8 cellular contexts compared by ENCODE assay signal in genomic region chr19:45730389-45731288, GRCh38. TPM values are rescaled to one million over a fixed set of nuclear protein-coding genes. Genes with fewer than 3 reads are reported as not detected.
A peak's percentile ranks its signal among the peaks of the same experiment; 100 is the strongest.
DNase-seq lines count a peak whose midpoint lies in the region; ATAC-seq and TF ChIP-seq lines count a peak whose summit lies in the region.

FBXO46 (minus strand) TSS chr19:45730896; CDS start chr19:45713495, 17,401 bp downstream.

- H3K27ac ChIP-seq in ascending aorta (peak within 1 kb of the TSS; percentile 48 to 56), right atrium auricular region (peak within 1 kb of the TSS; percentile 64 to 85), psoas muscle (peak within 1 kb of the TSS; percentile 48), uterus (peak within 1 kb of the TSS; percentile 72 to 73)

- TF ChIP-seq POLR2A in GM15510 (IDR thresholded peaks at IDR 0.05; ENCODE audit: borderline replicate concordance, extremely low read depth, insufficient read length) = peak; percentile 75
- TF ChIP-seq POLR2A in uterus (IDR thresholded peaks at IDR 0.05) = peak; percentile 76 to 77

- H3K27me3 ChIP-seq in ascending aorta (no peaks in the 10 kb centered on the region), right atrium auricular region (no peaks in the 10 kb centered on the region), psoas muscle (ENCODE audit: insufficient read depth in 3 of 3, low read length in 2 of 3) (no peaks in the 10 kb centered on the region), uterus (no peaks in the 10 kb centered on the region)

- peak within 1 kb of the TSS; percentile 88 to 89 for H3K4me3 ChIP-seq in ascending aorta
- peak within 1 kb of the TSS; percentile 71 to 97 for H3K4me3 ChIP-seq in right atrium auricular region
- peak within 1 kb of the TSS; percentile 83 for H3K4me3 ChIP-seq in psoas muscle
- H3K4me3 ChIP-seq in uterus = peak within 1 kb of the TSS; percentile 89 to 94

- ATAC-seq in HG02885 (IDR thresholded peaks at IDR 0.05; ENCODE audit: poor library complexity, unreplicated experiment) = peak; percentile 94
- ATAC-seq in psoas muscle = peak; percentile 97 to 98 (median 97)

- H3K36me3 ChIP-seq in ascending aorta (no peaks in the 10 kb centered on the region), right atrium auricular region (no peaks in the 10 kb centered on the region), psoas muscle (ENCODE audit: insufficient read depth in 1 of 2, low read depth in 1 of 2) (no peaks in the 10 kb centered on the region), uterus (no peaks in the 10 kb centered on the region)

- 0 to 1% (median 1%) methylated on average over 48 of the region's 48 CpGs for WGBS in psoas muscle, 3 donors

- DNase-seq in NCI-H187 treated with DMSO at 0.1 percent for 48 hours (lab: John Stamatoyannopoulos, UW) (peak; percentile 98), ascending aorta (ENCODE audit: low spot score in 2 of 2) (peak; percentile 95 to 99), right atrium auricular region (ENCODE audit: low spot score) (peak; percentile 97), psoas muscle (peak; percentile 96 to 98), uterus (peak; percentile 97)

- intact Hi-C loops in T-helper 2 cell treated with Interferon-gamma antibody and Interleukin-4, amounts not matched to agents 100 ng/mL and 5 ng/mL, for 36 hours (cut with micrococcal nuclease) = loop anchor here (1.0 to 2.0 kb wide), 5 partner anchors 13 to 156 kb away; partner anchors contain the start of genes IRF2BP1, OPA3, SIX5 and SYMPK
- intact Hi-C loops in ascending aorta (cut with DNase I) = loop anchor here (1.0 to 2.0 kb wide), 4 partner anchors 13 to 132 kb away; partner anchors contain the start of gene SYMPK
- intact Hi-C loops in psoas muscle (cut with DNase I) = loop anchor here in 1 of 2 donors (5.0 kb wide), 1 partner anchor 37 kb away; the partner anchor contains the start of gene SIX5
- intact Hi-C loops in uterus (cut with DNase I; ENCODE audit: low total_unique reads) = no loop called here

- TF ChIP-seq CTCF in ascending aorta (IDR thresholded peaks at IDR 0.05) (peak in 1 of 3 experiments; percentile 9), right atrium auricular region (IDR thresholded peaks at IDR 0.05) (peak in 1 of 2 donors; percentile 13), psoas muscle (IDR thresholded peaks at IDR 0.05) (no peak), uterus (IDR thresholded peaks at IDR 0.05) (peak in 1 of 4 experiments; percentile 37)

- H3K9me3 ChIP-seq in ascending aorta (no peaks in the 10 kb centered on the region), right atrium auricular region (no peaks in the 10 kb centered on the region), psoas muscle (no peaks in the 10 kb centered on the region), uterus (no peaks in the 10 kb centered on the region)

- H3K4me1 ChIP-seq in ascending aorta (peaks cover 0 to 10% of the 10 kb centered on the region in 2 donors), right atrium auricular region (peaks cover 0 to 13% of the 10 kb centered on the region in 2 donors), psoas muscle (peaks cover 8% of the 10 kb centered on the region), uterus (peaks cover 0 to 4% of the 10 kb centered on the region in 2 donors)

RNA-seq across cellular contexts. Expression of gene FBXO46, which starts in this region (rescaled TPM):
- 38.3 and 38.9 TPM in 2 replicates for total RNA-seq in T-helper 2 cell treated with Interferon-gamma antibody and Interleukin-4, amounts not matched to agents 100 ng/mL and 5 ng/mL, for 36 hours
- total RNA-seq in ascending aorta (27.5 TPM), right atrium auricular region (10 to 100 TPM; 11.6 to 12.1 TPM), psoas muscle (10 to 100 TPM in 2 of 4 donors, 1 to 10 TPM in 2; 6.4 to 13.0 (median 9.9) TPM), uterus (10 to 100 TPM in 3 of 4 donors, 1 to 10 TPM in 1; 7.0 to 36.1 (median 15.2) TPM)
- 1 to 10 TPM; 4.6 to 9.5 (median 5.0) TPM for polyA plus RNA-seq in psoas muscle

Comparison
In these comparisons a context has a peak if more than half of its experiments do, and no peak if none do; other contexts are left out.
1. Peak in every context shown above with its lines: DNase-seq, ATAC-seq, H3K4me3 ChIP-seq and H3K27ac ChIP-seq.